Comparison of ENCODE assay signal across 9 cellular contexts in the genomic region with DNA sequence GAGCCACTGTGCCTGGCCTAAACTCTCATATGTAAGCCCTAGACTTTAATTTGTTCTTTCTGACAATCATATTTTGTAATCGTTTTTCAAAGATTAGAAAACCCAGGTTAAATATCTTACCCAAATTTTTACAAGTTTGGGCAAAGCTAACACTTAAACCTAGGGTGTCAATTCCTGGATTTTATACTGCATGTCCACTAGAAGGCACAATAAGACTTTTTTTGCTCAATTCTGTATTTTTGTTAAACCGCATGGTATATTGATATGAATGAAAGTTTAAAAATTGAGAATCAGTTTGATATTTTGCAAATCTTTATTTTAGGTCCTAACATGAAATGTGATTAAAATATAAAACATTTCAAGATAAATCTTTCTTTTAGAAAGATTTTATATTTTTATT. TPM values are rescaled to one million over a fixed set of nuclear protein-coding genes. Genes with fewer than 3 reads are reported as not detected.
A peak's percentile ranks its signal among the peaks of the same experiment; 100 is the strongest.
DNase-seq lines count a peak whose midpoint lies in the region; ATAC-seq and TF ChIP-seq lines count a peak whose summit lies in the region.
"Had no signal": no experiment of that assay in that cellular context is flagged by ENCODE, and none has a peak within 500 bp of the region (broad histone marks: within the 10 kb centered on the region; RNA-seq: fewer than 3 reads in every experiment).

No MANE protein-coding gene starts in this region.

- H3K4me1 ChIP-seq in osteoblast (ENCODE audit: insufficient read depth, low read length): no peaks in the 10 kb centered on the region

- no peaks in the 10 kb centered on the region for H3K79me2 ChIP-seq in osteoblast (ENCODE audit: insufficient read depth, low read length)

- H3K27ac Mint-ChIP-seq in brain: no peak overlapping the region
- H3K27ac Mint-ChIP-seq: activated B cell treated with CpG ODN at 0.5 μM for 24 hours had no signal

- H3K36me3 ChIP-seq in osteoblast (ENCODE audit: insufficient read depth, low read length): peaks cover 17% of the 10 kb centered on the region

- H3K27ac ChIP-seq in osteoblast (ENCODE audit: low read depth, low read length): no peak overlapping the region

- DNase-seq in GM10266 (ENCODE audit: extremely low spot score) (no peak), NCI-H1694 treated with DMSO at 0.1 percent for 48 hours (lab: John Stamatoyannopoulos, UW) (peak; percentile 55), osteoblast (ENCODE audit: insufficient read length, low spot score, missing footprints) (peak; percentile 80)
- DNase-seq: activated B cell treated with CpG ODN at 0.5 μM for 24 hours had no signal

- no peaks in the 10 kb centered on the region for H3K27me3 ChIP-seq in osteoblast (ENCODE audit: insufficient read depth, low read length)

- peaks cover 70% of the 10 kb centered on the region for H3K36me3 Mint-ChIP-seq in brain

- no peak for ATAC-seq in GM18868 (IDR thresholded peaks at IDR 0.05; ENCODE audit: unreplicated experiment)
- ATAC-seq in HG02610 (IDR thresholded peaks at IDR 0.05; ENCODE audit: unreplicated experiment): no peak
- no peak for ATAC-seq in GM19467 (IDR thresholded peaks at IDR 0.05; ENCODE audit: unreplicated experiment)
- no peak for ATAC-seq in HG02571 (IDR thresholded peaks at IDR 0.05; ENCODE audit: unreplicated experiment)

- no peak overlapping the region for H3K4me3 ChIP-seq in osteoblast (ENCODE audit: insufficient read depth, low read length)

- TF ChIP-seq CTCF in GM10266 (IDR thresholded peaks at IDR 0.05; ENCODE audit: control insufficient read depth, insufficient read depth, low read depth, missing control alignments) (peak; percentile 12), brain (conservative IDR thresholded peaks at IDR 0.05) (peak; percentile 37 to 61), osteoblast (IDR thresholded peaks at IDR 0.05; ENCODE audit: extremely low read depth, low read depth, low read length) (peak; percentile 42)

- H3K4me3 Mint-ChIP-seq in brain: no peak overlapping the region
- H3K4me3 Mint-ChIP-seq: activated B cell treated with CpG ODN at 0.5 μM for 24 hours had no signal

- H3K9me3 ChIP-seq in osteoblast (ENCODE audit: low read depth, low read length): no peaks in the 10 kb centered on the region

- no peak overlapping the region for H2AFZ ChIP-seq in osteoblast (ENCODE audit: low read length)

- no peaks in the 10 kb centered on the region for H3K9me3 Mint-ChIP-seq in brain
- H3K9me3 Mint-ChIP-seq: activated B cell treated with CpG ODN at 0.5 μM for 24 hours had no signal

- H3K4me2 ChIP-seq in osteoblast (ENCODE audit: insufficient read depth, low read length): no peak overlapping the region

- no peaks in the 10 kb centered on the region for H4K20me1 ChIP-seq in osteoblast (ENCODE audit: insufficient read depth, low read length)

- no peaks in the 10 kb centered on the region for H3K27me3 Mint-ChIP-seq in brain
- H3K27me3 Mint-ChIP-seq: activated B cell treated with CpG ODN at 0.5 μM for 24 hours had no signal

- H3K4me1 Mint-ChIP-seq in brain: no peaks in the 10 kb centered on the region
- H3K4me1 Mint-ChIP-seq: activated B cell treated with CpG ODN at 0.5 μM for 24 hours had no signal

RNA-seq across cellular contexts. Expression of gene DYNC2I1, which starts 29.3 kb away (rescaled TPM):
- 4.6 TPM for polyA plus RNA-seq in brain (ENCODE audit: insufficient read depth, low read depth, low replicate concordance)
- 5.9 and 8.0 TPM in 2 replicates for total RNA-seq in osteoblast

RNA-seq across cellular contexts. Expression of gene ESYT2, which starts 56.3 kb away (rescaled TPM):
- 32.1 TPM for polyA plus RNA-seq in brain (ENCODE audit: insufficient read depth, low read depth, low replicate concordance)
- total RNA-seq in osteoblast: 126 and 132 TPM in 2 replicates
